In genomic region chr9:92165472-92165871, GRCh38 we compare ENCODE assay signal across 33 cellular contexts. TPM values are rescaled to one million over a fixed set of nuclear protein-coding genes. Genes with fewer than 3 reads are reported as not detected.
DNase-seq lines count a peak whose midpoint lies in the region; ATAC-seq and TF ChIP-seq lines count a peak whose summit lies in the region.
"Had no signal": no experiment of that assay in that cellular context is flagged by ENCODE, and none has a peak within 500 bp of the region (broad histone marks: within the 10 kb centered on the region; RNA-seq: fewer than 3 reads in every experiment).

No MANE protein-coding gene starts in this region.

- no peaks in the 10 kb centered on the region; the same call in 1 of the 2 replicates for H4K20me1 ChIP-seq in GM23248 (ENCODE audit: insufficient read depth)

- no peaks in the 10 kb centered on the region for H3K4me1 ChIP-seq in lower lobe of right lung
- H3K4me1 ChIP-seq in GM23248 (ENCODE audit: insufficient read depth) = no peaks in the 10 kb centered on the region
- H3K4me1 ChIP-seq in colonic mucosa = no peaks in the 10 kb centered on the region
- H3K4me1 ChIP-seq: body of pancreas, esophagus muscularis mucosa, foreskin keratinocyte, heart left ventricle, neural progenitor cell, testis, uterus had no signal

- H3K4me2 ChIP-seq in GM23248 (ENCODE audit: unreplicated experiment) = no peak overlapping the region
- H3K4me2 ChIP-seq: neural progenitor cell, SK-N-SH, smooth muscle cell had no signal

- ATAC-seq in HG02852 (IDR thresholded peaks at IDR 0.05; ENCODE audit: unreplicated experiment) (peak; percentile 51), lower lobe of right lung (peak; percentile 24 to 50)
- ATAC-seq: activated T-helper 17 cell treated with anti-CD3 and anti-CD28 coated beads, Interleukin-2, amount 50 U/mL, for 72 hours; body of pancreas; foreskin keratinocyte; heart left ventricle; K562; left ventricle myocardium superior; right cardiac atrium had no signal

- no peak overlapping the region for H2AFZ ChIP-seq in GM23248
- H2AFZ ChIP-seq: neural progenitor cell had no signal

- H3K36me3 ChIP-seq in lower lobe of right lung = no peaks in the 10 kb centered on the region
- H3K36me3 ChIP-seq in GM23248 (ENCODE audit: low read depth) = no peaks in the 10 kb centered on the region
- H3K36me3 ChIP-seq in colonic mucosa = no peaks in the 10 kb centered on the region
- H3K36me3 ChIP-seq: esophagus muscularis mucosa, heart left ventricle, neural progenitor cell, uterus had no signal

- no peaks in the 10 kb centered on the region for H3K79me2 ChIP-seq in GM23248 (ENCODE audit: insufficient read depth)

- no peaks in the 10 kb centered on the region for H3K27me3 ChIP-seq in lower lobe of right lung (ENCODE audit: low read depth)
- no peaks in the 10 kb centered on the region for H3K27me3 ChIP-seq in GM23248 (replicated peaks; ENCODE audit: insufficient read depth)
- no peaks in the 10 kb centered on the region for H3K27me3 ChIP-seq in colonic mucosa
- H3K27me3 ChIP-seq: body of pancreas, esophagus muscularis mucosa, foreskin keratinocyte, neural progenitor cell, testis, uterus had no signal

- WGBS in GM23248 (ENCODE audit: low coverage in 1 of 2, low lambda C conversion rate in 2 of 2, missing lambda C conversion rate in 2 of 2), 2 experiments = 48 to 57% methylated on average over 2 of the region's 2 CpGs

- DNase-seq in GM12865 (ENCODE audit: low read depth) (peak; percentile 53), NOMO-1 treated with dmso at 0.1 percent for 144 hours (lab: John Stamatoyannopoulos, UW; ENCODE audit: unreplicated experiment) (peak; percentile 43), lower lobe of right lung (no peak), GM23248 (no peak), colonic mucosa (no peak), activated T-cell treated with anti-CD3 and anti-CD28 coated beads for 4 hours (no peak)
- DNase-seq in activated CD4-positive, CD25-positive, alpha-beta regulatory T cell (lab: John Stamatoyannopoulos, UW) = no peak
- DNase-seq: activated CD4-positive, alpha-beta memory T cell treated with anti-CD3 and anti-CD28 coated beads for 36 hours; activated CD4-positive, alpha-beta T cell treated with anti-CD3 and anti-CD28 coated beads for 1 hour; activated CD8-positive, alpha-beta memory T cell treated with anti-CD3 and anti-CD28 coated beads, Interleukin-2, amount 50 U/mL, for 4 hours; activated naive CD4-positive, alpha-beta T cell treated with anti-CD3 and anti-CD28 coated beads, Interleukin-2, amount 10 ng/mL, durations not matched to agents 7 days and 5 days; AML-193; body of pancreas; CD4-positive, alpha-beta memory T cell; dermis blood vessel endothelial cell; foreskin keratinocyte; heart left ventricle; islet precursor cell; left ventricle myocardium superior; NCI-H1417 treated with DMSO at 0.1 percent for 48 hours; NCI-H2029 treated with DMSO at 0.1 percent for 48 hours; NCI-H226; NCI-H774; right cardiac atrium; SK-N-SH; testis; uterus had no signal

- intact Hi-C loops in lower lobe of right lung (cut with DNase I) = no loop called here
- intact Hi-C loops in colonic mucosa (cut with DNase I) = no loop called here

- H3K27ac ChIP-seq in lower lobe of right lung (no peak overlapping the region), GM23248 (no peak overlapping the region), colonic mucosa (no peak overlapping the region)
- H3K27ac ChIP-seq: body of pancreas, esophagus muscularis mucosa, foreskin keratinocyte, heart left ventricle, neural progenitor cell, testis, uterus had no signal

- no peaks in the 10 kb centered on the region for H3F3A ChIP-seq in GM23248 (ENCODE audit: insufficient read depth)

- in situ Hi-C loops in GM23248 (cut with MboI) = no loop called here

- no peaks in the 10 kb centered on the region for H3K9me2 ChIP-seq in GM23248 (ENCODE audit: insufficient read depth)
- H3K9me2 ChIP-seq: SK-N-SH had no signal

- H3K9ac ChIP-seq in GM23248 (no peak overlapping the region), colonic mucosa (ENCODE audit: low read depth in 2 of 2, low read length in 2 of 2) (no peak overlapping the region)
- H3K9ac ChIP-seq: neural progenitor cell, SK-N-SH had no signal

- no peak for TF ChIP-seq CTCF in GM12865 (IDR thresholded peaks at IDR 0.05; ENCODE audit: insufficient read depth, low read depth, low read length, missing control alignments)
- TF ChIP-seq CTCF in lower lobe of right lung (IDR thresholded peaks at IDR 0.05) = no peak
- no peak for TF ChIP-seq CTCF in colonic mucosa (IDR thresholded peaks at IDR 0.05)

- H3K9me3 ChIP-seq in lower lobe of right lung (no peaks in the 10 kb centered on the region), GM23248 (ENCODE audit: low read depth) (no peaks in the 10 kb centered on the region), colonic mucosa (no peaks in the 10 kb centered on the region)
- H3K9me3 ChIP-seq: body of pancreas, SK-N-SH, testis, uterus had no signal

- H3K4me3 ChIP-seq in GM12865 (ENCODE audit: low read depth, low read length) = no peak overlapping the region
- no peak overlapping the region for H3K4me3 ChIP-seq in lower lobe of right lung
- H3K4me3 ChIP-seq in GM23248 = no peak overlapping the region
- H3K4me3 ChIP-seq in colonic mucosa = no peak overlapping the region
- H3K4me3 ChIP-seq: body of pancreas, esophagus muscularis mucosa, heart left ventricle, K562, neural progenitor cell, smooth muscle cell, testis, uterus had no signal

RNA-seq across cellular contexts. Expression of gene SPTLC1, which starts 50.3 kb away (rescaled TPM):
- total RNA-seq in lower lobe of right lung (65.4 TPM), colonic mucosa (10 to 100 TPM; 77.2 to 83.8 TPM)
- total RNA-seq in GM23248 (2014; rRNA removed; shearing (Covaris generic)) = 102 and 142 TPM in 2 replicates
- 113 and 115 TPM in 2 replicates for polyA plus RNA-seq in GM23248 (2016; fragmentation: Nextera tagmentation; extraction: Ambion mirVana)

Comparison
In these comparisons a context has a peak if more than half of its experiments do, and no peak if none do; other contexts are left out.
1. DNase-seq: peak in GM12865 (single experiment) and NOMO-1 treated with dmso at 0.1 percent for 144 hours (single experiment); none in lower lobe of right lung (single experiment), GM23248 (single experiment), colonic mucosa (single experiment), activated T-cell treated with anti-CD3 and anti-CD28 coated beads for 4 hours (single experiment) and activated CD4-positive, CD25-positive, alpha-beta regulatory T cell (0 of 4).